1 cellular context compared by ENCODE assay signal in genomic region chr4:14269824-14270223, GRCh38.
TF ChIP-seq lines count a peak whose summit lies in the region.

No MANE protein-coding gene starts in this region.

TF ChIP-seq in GM12878, 131 proteins besides CTCF, POLR2A, EP300 and RAD21 (continued from another document):
- no peak for TF ChIP-seq ZBTB4 (CRISPR knock-in tag; IDR thresholded peaks at IDR 0.05)
- TF ChIP-seq MEF2B (IDR thresholded peaks at IDR 0.05; ENCODE audit: partially characterized antibody, poor library complexity, severe bottlenecking), result no peak
- no peak for TF ChIP-seq ZZZ3 (IDR thresholded peaks at IDR 0.05; ENCODE audit: control insufficient read depth, insufficient read length, low read depth)
